In the genomic region with DNA sequence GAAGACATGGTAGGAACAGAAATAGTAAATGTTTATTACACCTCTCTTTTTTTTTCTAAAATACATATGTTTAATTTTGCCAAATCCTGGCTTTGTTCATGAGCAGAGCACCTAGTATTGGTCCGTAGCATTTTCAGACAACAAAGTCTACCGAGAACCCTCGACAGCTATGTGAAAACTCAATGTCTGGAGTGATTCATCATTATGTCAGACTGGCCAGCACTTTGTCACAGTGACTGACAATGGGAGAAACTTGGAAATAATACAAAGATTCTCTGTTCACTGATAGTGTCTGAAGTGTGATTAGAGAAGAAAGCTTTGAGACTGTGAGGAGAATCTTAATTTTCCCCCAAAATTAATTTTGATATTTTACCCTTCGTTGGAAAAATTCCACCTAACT, we compare ENCODE assay signal across 24 cellular contexts.
DNase-seq lines count a peak whose midpoint lies in the region; ATAC-seq, FAIRE-seq and TF ChIP-seq lines count a peak whose summit lies in the region.
"Had no signal": no experiment of that assay in that cellular context is flagged by ENCODE, and none has a peak within 500 bp of the region (broad histone marks: within the 10 kb centered on the region; RNA-seq: fewer than 3 reads in every experiment).

No MANE protein-coding gene starts in this region.

- CTCF ChIA-PET in activated naive CD4-positive, alpha-beta T cell treated with anti-CD3 and anti-CD28 coated beads for 36 hours (lab: Charles Lee), result interaction anchor here (0.7 kb wide), 1 partner anchor 585 kb away, joined by 3 read pairs; no protein-coding TSS in a partner anchor

- no peaks in the 10 kb centered on the region for H3K36me3 Mint-ChIP-seq in activated naive CD4-positive, alpha-beta T cell treated with anti-CD3 and anti-CD28 coated beads for 36 hours (ENCODE audit: low read depth)
- H3K36me3 Mint-ChIP-seq: natural killer cell treated with Interleukin-12 subunit alpha and Interleukin-12 subunit beta and Interleukin-15 and Interleukin-18, amount 100 ng/mL, for 72 hours had no signal

- peaks cover 5% of the 10 kb centered on the region for H3K27me3 Mint-ChIP-seq in activated naive CD4-positive, alpha-beta T cell treated with anti-CD3 and anti-CD28 coated beads for 36 hours (ENCODE audit: low read depth)
- H3K27me3 Mint-ChIP-seq: natural killer cell treated with Interleukin-12 subunit alpha and Interleukin-12 subunit beta and Interleukin-15 and Interleukin-18, amount 100 ng/mL, for 72 hours had no signal

- no peaks in the 10 kb centered on the region for H3K36me3 ChIP-seq in right atrium auricular region
- H3K36me3 ChIP-seq: MG63, tibial artery had no signal

- no peak overlapping the region for H3K27ac Mint-ChIP-seq in activated naive CD4-positive, alpha-beta T cell treated with anti-CD3 and anti-CD28 coated beads for 36 hours
- H3K27ac Mint-ChIP-seq: natural killer cell treated with Interleukin-12 subunit alpha and Interleukin-12 subunit beta and Interleukin-15 and Interleukin-18, amount 100 ng/mL, for 72 hours; T-helper 17 cell had no signal

- DNase-seq in HT1080 (ENCODE audit: low read depth) (peak; percentile 70), astrocyte of the hippocampus (ENCODE audit: low read depth, low spot score) (peak; percentile 43), glomerular visceral epithelial cell (ENCODE audit: extremely low spot score) (peak; percentile 36), urothelium cell line (ENCODE audit: low spot score) (peak; percentile 31), right atrium auricular region (ENCODE audit: low spot score) (no peak), Right ventricle myocardium inferior (ENCODE audit: missing footprints) (no peak)
- no peak for DNase-seq in activated naive CD4-positive, alpha-beta T cell treated with anti-CD3 and anti-CD28 coated beads for 36 hours
- DNase-seq: activated CD4-positive, alpha-beta T cell treated with anti-CD3 and anti-CD28 coated beads, Interleukin-2, amount 50 U/mL, for 1 hour; activated CD8-positive, alpha-beta memory T cell treated with anti-CD3 and anti-CD28 coated beads, Interleukin-2, amount 50 U/mL, for 4 hours; AML-193; HCEC 1CT; MG63; midbrain; NCI-H1436; NCI-H69; stimulated activated CD4-positive, alpha-beta T cell treated with anti-CD3 and anti-CD28 coated beads, Interleukin-1b, Interleukin-23, amount 100 ng/mL, for 48 hours; stimulated activated naive CD4-positive, alpha-beta T cell treated with Interleukin-2 at 50 U/mL for 16 hours; T-helper 17 cell; tibial artery had no signal

- no peak overlapping the region for H3K4me3 Mint-ChIP-seq in activated naive CD4-positive, alpha-beta T cell treated with anti-CD3 and anti-CD28 coated beads for 36 hours
- H3K4me3 Mint-ChIP-seq: natural killer cell treated with Interleukin-12 subunit alpha and Interleukin-12 subunit beta and Interleukin-15 and Interleukin-18, amount 100 ng/mL, for 72 hours; T-helper 17 cell had no signal

- no peak overlapping the region for H3K27ac ChIP-seq in right atrium auricular region
- H3K27ac ChIP-seq: parathyroid adenoma, tibial artery, VCaP had no signal

- FAIRE-seq in urothelium cell line (lab: Jason Lieb, UNC), result no peak
- FAIRE-seq: GM18507 had no signal

- no peak for ATAC-seq in Right ventricle myocardium inferior
- ATAC-seq: esophagus mucosa; natural killer cell treated with Interleukin-12 subunit alpha and Interleukin-12 subunit beta and Interleukin-15 and Interleukin-18, amount 100 ng/mL, for 72 hours; T-helper 17 cell had no signal

- intact Hi-C loops in Right ventricle myocardium inferior (cut with DNase I), result no loop called here
- intact Hi-C loops in activated naive CD4-positive, alpha-beta T cell treated with anti-CD3 and anti-CD28 coated beads for 36 hours (cut with micrococcal nuclease), result no loop called here

- H3K4me1 ChIP-seq in right atrium auricular region, result no peaks in the 10 kb centered on the region
- H3K4me1 ChIP-seq: parathyroid adenoma had no signal

- no peaks in the 10 kb centered on the region for H3K9me3 ChIP-seq in right atrium auricular region
- H3K9me3 ChIP-seq: tibial artery had no signal

- TF ChIP-seq CTCF in right atrium auricular region (IDR thresholded peaks at IDR 0.05), result no peak

- no peak overlapping the region for H3K4me3 ChIP-seq in right atrium auricular region
- H3K4me3 ChIP-seq: MG63, tibial artery had no signal

- H3K27me3 ChIP-seq in right atrium auricular region, result no peaks in the 10 kb centered on the region
- H3K27me3 ChIP-seq: MG63, tibial artery had no signal

- H3K9me3 Mint-ChIP-seq in activated naive CD4-positive, alpha-beta T cell treated with anti-CD3 and anti-CD28 coated beads for 36 hours, result peaks cover 3% of the 10 kb centered on the region

- H3K4me1 Mint-ChIP-seq in activated naive CD4-positive, alpha-beta T cell treated with anti-CD3 and anti-CD28 coated beads for 36 hours (ENCODE audit: low read depth), result no peaks in the 10 kb centered on the region
- H3K4me1 Mint-ChIP-seq: T-helper 17 cell had no signal

Comparison
In these comparisons a context has a peak if more than half of its experiments do, and no peak if none do; other contexts are left out.
1. DNase-seq: peak in HT1080 (single experiment), astrocyte of the hippocampus (single experiment), glomerular visceral epithelial cell (single experiment) and urothelium cell line (single experiment); none in right atrium auricular region (single experiment), Right ventricle myocardium inferior (single experiment) and activated naive CD4-positive, alpha-beta T cell treated with anti-CD3 and anti-CD28 coated beads for 36 hours (single experiment).